ENCODE assay signal across 2 cellular contexts in the genomic region with DNA sequence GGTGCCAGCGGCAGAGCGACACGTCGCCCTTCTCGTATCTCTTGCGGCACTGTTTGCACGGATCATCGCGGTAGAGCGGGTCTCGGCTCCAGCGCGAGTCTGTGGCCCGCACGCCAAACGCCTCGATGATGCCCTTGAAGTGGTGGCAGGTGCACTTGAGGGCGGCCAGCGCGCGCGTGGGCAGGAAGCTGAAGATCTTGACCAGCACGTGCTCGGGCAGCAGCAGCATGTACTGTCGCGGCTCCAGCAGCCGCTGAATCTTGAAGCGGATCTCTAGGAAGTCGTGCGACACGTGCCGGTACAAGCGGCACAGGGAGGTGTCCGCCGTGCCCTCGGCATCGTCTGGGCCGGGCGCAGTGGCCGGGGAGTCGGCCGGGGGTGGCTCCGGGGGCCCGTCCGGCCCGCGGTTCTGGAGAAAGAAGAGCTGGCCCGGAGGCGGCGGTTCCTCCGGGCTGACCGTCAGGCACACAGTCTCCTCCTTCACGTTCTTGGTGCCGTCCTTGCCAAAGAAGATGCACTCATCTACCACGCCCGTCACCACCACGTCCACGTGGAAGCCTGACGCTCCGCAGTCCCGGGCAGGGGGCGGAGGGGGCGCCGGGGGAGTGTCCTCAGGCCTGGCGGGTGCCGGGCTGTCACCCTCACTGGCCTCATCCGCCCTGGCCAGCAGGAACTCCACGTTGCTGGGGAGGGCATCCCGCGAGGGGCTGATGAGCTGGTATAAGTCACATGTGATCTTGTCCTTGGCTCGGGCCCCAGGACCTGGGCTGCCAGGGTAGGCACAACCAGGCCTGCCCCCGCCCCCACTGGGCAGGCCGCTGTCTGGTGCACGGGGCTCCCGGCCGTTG.
TF ChIP-seq lines count a peak whose summit lies in the region.

No MANE protein-coding gene starts in this region.

TF ChIP-seq in WTC11, 78 proteins besides CTCF, POLR2A, EP300 and RAD21:
- TF ChIP-seq IRF2 (CRISPR knock-in tag; IDR thresholded peaks at IDR 0.05; ENCODE audit: borderline replicate concordance, low read depth) (no peak), ESRRA (CRISPR knock-in tag; IDR thresholded peaks at IDR 0.05; ENCODE audit: borderline replicate concordance) (no peak), PRRX2 (CRISPR knock-in tag; IDR thresholded peaks at IDR 0.05) (no peak), CBFB (CRISPR knock-in tag; IDR thresholded peaks at IDR 0.05; ENCODE audit: low read depth) (no peak), NFYB (CRISPR knock-in tag; conservative IDR thresholded peaks at IDR 0.05; ENCODE audit: low read depth) (no peak), ZNF317 (CRISPR knock-in tag; IDR thresholded peaks at IDR 0.05; ENCODE audit: borderline replicate concordance, low read depth) (no peak)
- TF ChIP-seq, protein P1, sequence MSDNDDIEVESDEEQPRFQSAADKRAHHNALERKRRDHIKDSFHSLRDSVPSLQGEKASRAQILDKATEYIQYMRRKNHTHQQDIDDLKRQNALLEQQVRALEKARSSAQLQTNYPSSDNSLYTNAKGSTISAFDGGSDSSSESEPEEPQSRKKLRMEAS (CRISPR knock-in tag; IDR thresholded peaks at IDR 0.05) = no peak
- TF ChIP-seq, protein P2, sequence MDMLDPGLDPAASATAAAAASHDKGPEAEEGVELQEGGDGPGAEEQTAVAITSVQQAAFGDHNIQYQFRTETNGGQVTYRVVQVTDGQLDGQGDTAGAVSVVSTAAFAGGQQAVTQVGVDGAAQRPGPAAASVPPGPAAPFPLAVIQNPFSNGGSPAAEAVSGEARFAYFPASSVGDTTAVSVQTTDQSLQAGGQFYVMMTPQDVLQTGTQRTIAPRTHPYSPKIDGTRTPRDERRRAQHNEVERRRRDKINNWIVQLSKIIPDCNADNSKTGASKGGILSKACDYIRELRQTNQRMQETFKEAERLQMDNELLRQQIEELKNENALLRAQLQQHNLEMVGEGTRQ (CRISPR knock-in tag; IDR thresholded peaks at IDR 0.05) = no peak
- TF ChIP-seq, protein P3, sequence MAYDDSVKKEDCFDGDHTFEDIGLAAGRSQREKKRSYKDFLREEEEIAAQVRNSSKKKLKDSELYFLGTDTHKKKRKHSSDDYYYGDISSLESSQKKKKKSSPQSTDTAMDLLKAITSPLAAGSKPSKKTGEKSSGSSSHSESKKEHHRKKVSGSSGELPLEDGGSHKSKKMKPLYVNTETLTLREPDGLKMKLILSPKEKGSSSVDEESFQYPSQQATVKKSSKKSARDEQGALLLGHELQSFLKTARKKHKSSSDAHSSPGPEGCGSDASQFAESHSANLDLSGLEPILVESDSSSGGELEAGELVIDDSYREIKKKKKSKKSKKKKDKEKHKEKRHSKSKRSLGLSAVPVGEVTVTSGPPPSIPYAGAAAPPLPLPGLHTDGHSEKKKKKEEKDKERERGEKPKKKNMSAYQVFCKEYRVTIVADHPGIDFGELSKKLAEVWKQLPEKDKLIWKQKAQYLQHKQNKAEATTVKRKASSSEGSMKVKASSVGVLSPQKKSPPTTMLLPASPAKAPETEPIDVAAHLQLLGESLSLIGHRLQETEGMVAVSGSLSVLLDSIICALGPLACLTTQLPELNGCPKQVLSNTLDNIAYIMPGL (CRISPR knock-in tag; IDR thresholded peaks at IDR 0.05) = no peak
- TF ChIP-seq, protein P4, sequence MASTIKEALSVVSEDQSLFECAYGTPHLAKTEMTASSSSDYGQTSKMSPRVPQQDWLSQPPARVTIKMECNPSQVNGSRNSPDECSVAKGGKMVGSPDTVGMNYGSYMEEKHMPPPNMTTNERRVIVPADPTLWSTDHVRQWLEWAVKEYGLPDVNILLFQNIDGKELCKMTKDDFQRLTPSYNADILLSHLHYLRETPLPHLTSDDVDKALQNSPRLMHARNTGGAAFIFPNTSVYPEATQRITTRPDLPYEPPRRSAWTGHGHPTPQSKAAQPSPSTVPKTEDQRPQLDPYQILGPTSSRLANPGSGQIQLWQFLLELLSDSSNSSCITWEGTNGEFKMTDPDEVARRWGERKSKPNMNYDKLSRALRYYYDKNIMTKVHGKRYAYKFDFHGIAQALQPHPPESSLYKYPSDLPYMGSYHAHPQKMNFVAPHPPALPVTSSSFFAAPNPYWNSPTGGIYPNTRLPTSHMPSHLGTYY (CRISPR knock-in tag; IDR thresholded peaks at IDR 0.05) = no peak

TF ChIP-seq in HepG2, 621 proteins besides CTCF, POLR2A, EP300 and RAD21:
- TF ChIP-seq TAF15 (IDR thresholded peaks at IDR 0.05; ENCODE audit: low read depth, low read length, poor library complexity, severe bottlenecking) (no peak), ZC3H13 (CRISPR knock-in tag; IDR thresholded peaks at IDR 0.05) (peak; percentile 27), ZBTB38 (CRISPR knock-in tag; IDR thresholded peaks at IDR 0.05) (peak; percentile 31; the same call in 1 of the 2 replicates), AGO2 (optimal IDR thresholded peaks at IDR 0.05; ENCODE audit: low read depth, low read length) (peak; percentile 13), ZNF143 (CRISPR knock-in tag; IDR thresholded peaks at IDR 0.05) (no peak), ZFAT (CRISPR knock-in tag; conservative IDR thresholded peaks at IDR 0.05) (no peak)
- TF ChIP-seq, protein P5, sequence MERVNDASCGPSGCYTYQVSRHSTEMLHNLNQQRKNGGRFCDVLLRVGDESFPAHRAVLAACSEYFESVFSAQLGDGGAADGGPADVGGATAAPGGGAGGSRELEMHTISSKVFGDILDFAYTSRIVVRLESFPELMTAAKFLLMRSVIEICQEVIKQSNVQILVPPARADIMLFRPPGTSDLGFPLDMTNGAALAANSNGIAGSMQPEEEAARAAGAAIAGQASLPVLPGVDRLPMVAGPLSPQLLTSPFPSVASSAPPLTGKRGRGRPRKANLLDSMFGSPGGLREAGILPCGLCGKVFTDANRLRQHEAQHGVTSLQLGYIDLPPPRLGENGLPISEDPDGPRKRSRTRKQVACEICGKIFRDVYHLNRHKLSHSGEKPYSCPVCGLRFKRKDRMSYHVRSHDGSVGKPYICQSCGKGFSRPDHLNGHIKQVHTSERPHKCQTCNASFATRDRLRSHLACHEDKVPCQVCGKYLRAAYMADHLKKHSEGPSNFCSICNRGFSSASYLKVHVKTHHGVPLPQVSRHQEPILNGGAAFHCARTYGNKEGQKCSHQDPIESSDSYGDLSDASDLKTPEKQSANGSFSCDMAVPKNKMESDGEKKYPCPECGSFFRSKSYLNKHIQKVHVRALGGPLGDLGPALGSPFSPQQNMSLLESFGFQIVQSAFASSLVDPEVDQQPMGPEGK (CRISPR knock-in tag; IDR thresholded peaks at IDR 0.05) = no peak
- TF ChIP-seq, protein P6, sequence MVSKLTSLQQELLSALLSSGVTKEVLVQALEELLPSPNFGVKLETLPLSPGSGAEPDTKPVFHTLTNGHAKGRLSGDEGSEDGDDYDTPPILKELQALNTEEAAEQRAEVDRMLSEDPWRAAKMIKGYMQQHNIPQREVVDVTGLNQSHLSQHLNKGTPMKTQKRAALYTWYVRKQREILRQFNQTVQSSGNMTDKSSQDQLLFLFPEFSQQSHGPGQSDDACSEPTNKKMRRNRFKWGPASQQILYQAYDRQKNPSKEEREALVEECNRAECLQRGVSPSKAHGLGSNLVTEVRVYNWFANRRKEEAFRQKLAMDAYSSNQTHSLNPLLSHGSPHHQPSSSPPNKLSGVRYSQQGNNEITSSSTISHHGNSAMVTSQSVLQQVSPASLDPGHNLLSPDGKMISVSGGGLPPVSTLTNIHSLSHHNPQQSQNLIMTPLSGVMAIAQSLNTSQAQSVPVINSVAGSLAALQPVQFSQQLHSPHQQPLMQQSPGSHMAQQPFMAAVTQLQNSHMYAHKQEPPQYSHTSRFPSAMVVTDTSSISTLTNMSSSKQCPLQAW (CRISPR knock-in tag; IDR thresholded peaks at IDR 0.05) = no peak
